Comparison of ENCODE assay signal across 20 cellular contexts in the genomic region with DNA sequence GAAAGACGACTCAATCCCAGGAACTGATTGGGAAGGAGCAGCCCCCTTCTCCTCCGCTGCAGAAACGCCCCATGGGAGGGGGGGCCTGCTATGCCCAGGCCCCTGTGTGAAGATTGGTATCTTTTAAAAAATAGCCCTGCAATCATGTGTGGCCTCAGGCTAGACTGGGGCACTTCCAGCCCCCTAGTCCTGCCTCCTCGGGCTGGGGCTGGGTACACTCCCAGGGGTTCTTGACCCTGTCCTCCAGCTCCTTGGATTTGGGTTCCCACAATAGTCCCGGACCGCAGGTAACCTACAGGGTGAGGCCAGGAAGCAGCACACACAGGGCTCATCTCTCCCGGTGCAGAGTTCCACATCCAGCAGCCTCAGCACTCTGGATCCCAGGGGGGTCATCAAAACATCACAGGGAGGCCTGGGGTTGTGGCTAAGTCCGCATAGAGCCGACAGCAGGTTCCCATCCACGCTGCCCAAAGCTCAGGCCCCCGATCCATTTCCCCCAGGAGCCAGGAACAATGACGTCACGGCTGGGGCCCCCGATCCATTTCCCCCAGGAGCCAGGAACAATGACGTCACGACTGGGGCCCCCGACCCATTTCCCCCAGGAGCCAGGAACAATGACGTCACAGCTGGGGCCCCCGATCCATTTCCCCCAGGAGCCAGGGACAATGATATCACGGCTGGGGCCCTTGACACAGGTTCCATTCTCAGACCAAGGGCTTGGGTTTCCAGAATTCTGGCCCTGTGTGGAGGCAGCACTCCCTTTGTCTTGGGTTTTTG.
A peak's percentile ranks its signal among the peaks of the same experiment; 100 is the strongest.
DNase-seq lines count a peak whose midpoint lies in the region; ATAC-seq and TF ChIP-seq lines count a peak whose summit lies in the region.
"Had no signal": no experiment of that assay in that cellular context is flagged by ENCODE, and none has a peak within 500 bp of the region (broad histone marks: within the 10 kb centered on the region; RNA-seq: fewer than 3 reads in every experiment).

No MANE protein-coding gene starts in this region.

- no peak overlapping the region for H2BK120ac ChIP-seq in neuronal stem cell (ENCODE audit: low read depth, low read length)

- H3K9me3 ChIP-seq in BE2C = no peaks in the 10 kb centered on the region
- H3K9me3 ChIP-seq in SJCRH30 (replicated peaks) = no peaks in the 10 kb centered on the region
- peaks cover 0 to 3% of the 10 kb centered on the region in 2 donors for H3K9me3 ChIP-seq in neuronal stem cell (replicated peaks in 1 of 2; ENCODE audit: control insufficient read depth in 2 of 2, insufficient read depth in 1 of 2, low read depth in 1 of 2, low read length in 2 of 2)
- no peaks in the 10 kb centered on the region for H3K9me3 ChIP-seq in psoas muscle
- H3K9me3 ChIP-seq: BLaER1 treated with 17β-estradiol and CSF1 and Interleukin-3, amounts not matched to agents 10 nM and 100 nM had no signal

- intact Hi-C loops in psoas muscle (cut with DNase I) = no loop called here

- H4K8ac ChIP-seq in neuronal stem cell (ENCODE audit: low read depth, low read length) = no peak overlapping the region

- H3K9ac ChIP-seq in neuronal stem cell (ENCODE audit: low read depth, low read length, poor library complexity) = no peak overlapping the region
- H3K9ac ChIP-seq: BLaER1 treated with 17β-estradiol and CSF1 and Interleukin-3, amounts not matched to agents 10 nM and 100 nM had no signal

- H2BK5ac ChIP-seq in neuronal stem cell (ENCODE audit: low read length) = no peak overlapping the region

- H2BK12ac ChIP-seq in neuronal stem cell (ENCODE audit: low read length) = no peak overlapping the region

- H2AK5ac ChIP-seq in neuronal stem cell (ENCODE audit: low read depth, low read length) = peak overlapping the region; percentile 59

- TF ChIP-seq CTCF in BE2C (IDR thresholded peaks at IDR 0.05; ENCODE audit: low read depth, low read length) (no peak), psoas muscle (IDR thresholded peaks at IDR 0.05) (no peak)

- H3K4me2 ChIP-seq in neuronal stem cell (ENCODE audit: insufficient read depth, low read length, poor library complexity, severe bottlenecking) = no peak overlapping the region
- H3K4me2 ChIP-seq: BLaER1 treated with 17β-estradiol and CSF1 and Interleukin-3, amounts not matched to agents 10 nM and 100 nM had no signal

- H3K23ac ChIP-seq in neuronal stem cell (ENCODE audit: low read depth, low read length, poor library complexity) = peak overlapping the region; percentile 46

- no peak overlapping the region for H3K14ac ChIP-seq in neuronal stem cell (ENCODE audit: low read length)

- no peak overlapping the region for H4K91ac ChIP-seq in neuronal stem cell (ENCODE audit: low read depth, low read length, poor library complexity)

- DNase-seq in BE2C = peak; percentile 61
- peak in 1 of 2 experiments; percentile 11 for DNase-seq in SJCRH30
- DNase-seq in left kidney (ENCODE audit: low read depth, low spot score) = peak; percentile 37
- no peak for DNase-seq in neuronal stem cell (ENCODE audit: low spot score)
- DNase-seq in psoas muscle = no peak
- no peak for DNase-seq in DMS153 treated with DMSO at 0.1 percent for 48 hours (lab: John Stamatoyannopoulos, UW; ENCODE audit: unreplicated experiment)
- DNase-seq: Calu3; CD8-positive, alpha-beta T cell; DMS53; H9; NCI-H1105; NCI-H1694; NCI-H2107; NCI-H2227 treated with DMSO at 0.1 percent for 48 hours; NCI-H524; OCI-M1; SHP77 treated with DMSO at 0.1 percent for 48 hours had no signal

- H3K36me3 ChIP-seq in BE2C (no peaks in the 10 kb centered on the region), SJCRH30 (no peaks in the 10 kb centered on the region), neuronal stem cell (replicated peaks in 1 of 2; ENCODE audit: control insufficient read depth in 2 of 2, insufficient read depth in 2 of 2, low read length in 2 of 2) (no peaks in the 10 kb centered on the region), psoas muscle (ENCODE audit: insufficient read depth in 1 of 2, low read depth in 1 of 2) (no peaks in the 10 kb centered on the region)
- H3K36me3 ChIP-seq: BLaER1 treated with 17β-estradiol and CSF1 and Interleukin-3, amounts not matched to agents 10 nM and 100 nM had no signal

- H3K4me3 ChIP-seq in BE2C (ENCODE audit: low read depth, low read length) (peak overlapping the region; percentile 33), SJCRH30 (peak overlapping the region; percentile 5; the same call in 1 of the 2 replicates), neuronal stem cell (ENCODE audit: low read length in 2 of 2) (no peak overlapping the region), psoas muscle (no peak overlapping the region)
- H3K4me3 ChIP-seq: BLaER1 treated with 17β-estradiol and CSF1 and Interleukin-3, amounts not matched to agents 10 nM and 100 nM had no signal

- H3K79me1 ChIP-seq in neuronal stem cell (ENCODE audit: low read depth, low read length) = no peaks in the 10 kb centered on the region

- H3K18ac ChIP-seq in neuronal stem cell (ENCODE audit: low read length) = peak overlapping the region; percentile 89

- H3K27ac ChIP-seq in SJCRH30 (no peak overlapping the region), neuronal stem cell (replicated peaks; ENCODE audit: low read length) (no peak overlapping the region), psoas muscle (no peak overlapping the region)
- H3K27ac ChIP-seq: BLaER1 treated with 17β-estradiol and CSF1 and Interleukin-3, amounts not matched to agents 10 nM and 100 nM had no signal

- peak overlapping the region; percentile 66 for H3K4ac ChIP-seq in neuronal stem cell (ENCODE audit: low read length)

- H2BK15ac ChIP-seq in neuronal stem cell (ENCODE audit: low read length) = peak overlapping the region; percentile 25

- peaks cover 14% of the 10 kb centered on the region for H3K4me1 ChIP-seq in BE2C
- H3K4me1 ChIP-seq in SJCRH30 = no peaks in the 10 kb centered on the region
- H3K4me1 ChIP-seq in neuronal stem cell (ENCODE audit: control insufficient read depth in 2 of 2, insufficient read depth in 1 of 2, low read depth in 1 of 2, low read length in 2 of 2) = peaks cover 0 to 3% of the 10 kb centered on the region in 2 donors
- H3K4me1 ChIP-seq in psoas muscle = no peaks in the 10 kb centered on the region

- no peak overlapping the region for H2AFZ ChIP-seq in neuronal stem cell (ENCODE audit: low read length)

- WGBS in neuronal stem cell (ENCODE audit: extremely low coverage in 2 of 2, insufficient read length in 2 of 2, insufficient replicate concordance in 1 of 2), 2 donors = no CpG with 5 or more reads among the region's 20 CpGs
- 20 to 32% (median 29%) methylated on average over 20 of the region's 20 CpGs for WGBS in psoas muscle, 3 donors

- ATAC-seq in HG03025 (IDR thresholded peaks at IDR 0.05; ENCODE audit: low FRiP score, unreplicated experiment) = no peak
- no peak for ATAC-seq in psoas muscle
- no peak for ATAC-seq in GM21723 (IDR thresholded peaks at IDR 0.05; ENCODE audit: unreplicated experiment)
- ATAC-seq: CD8-positive, alpha-beta T cell had no signal

- no peaks in the 10 kb centered on the region for H3K27me3 ChIP-seq in BE2C
- H3K27me3 ChIP-seq in SJCRH30 = no peaks in the 10 kb centered on the region
- H3K27me3 ChIP-seq in neuronal stem cell (ENCODE audit: control insufficient read depth in 3 of 3, insufficient read depth in 3 of 3, low read depth in 1 of 3, low read length in 3 of 3) = peaks cover 0 to 2% (median 0%) of the 10 kb centered on the region in 3 experiments
- peaks cover 2 to 19% (median 4%) of the 10 kb centered on the region in 3 donors for H3K27me3 ChIP-seq in psoas muscle (ENCODE audit: insufficient read depth in 3 of 3, low read length in 2 of 3)
- H3K27me3 ChIP-seq: BLaER1 treated with 17β-estradiol and CSF1 and Interleukin-3, amounts not matched to agents 10 nM and 100 nM had no signal

Comparison
In these comparisons a context has a peak if more than half of its experiments do, and no peak if none do; other contexts are left out.
1. DNase-seq: peak in BE2C (single experiment) and left kidney (single experiment); none in neuronal stem cell (single experiment), psoas muscle (0 of 2) and DMS153 treated with DMSO at 0.1 percent for 48 hours (single experiment).
2. H3K4me3 ChIP-seq: peak in BE2C (single experiment) and SJCRH30 (single experiment); none in neuronal stem cell (0 of 2) and psoas muscle (single experiment).